Comparison of ENCODE assay signal across 2 cellular contexts in the genomic region with DNA sequence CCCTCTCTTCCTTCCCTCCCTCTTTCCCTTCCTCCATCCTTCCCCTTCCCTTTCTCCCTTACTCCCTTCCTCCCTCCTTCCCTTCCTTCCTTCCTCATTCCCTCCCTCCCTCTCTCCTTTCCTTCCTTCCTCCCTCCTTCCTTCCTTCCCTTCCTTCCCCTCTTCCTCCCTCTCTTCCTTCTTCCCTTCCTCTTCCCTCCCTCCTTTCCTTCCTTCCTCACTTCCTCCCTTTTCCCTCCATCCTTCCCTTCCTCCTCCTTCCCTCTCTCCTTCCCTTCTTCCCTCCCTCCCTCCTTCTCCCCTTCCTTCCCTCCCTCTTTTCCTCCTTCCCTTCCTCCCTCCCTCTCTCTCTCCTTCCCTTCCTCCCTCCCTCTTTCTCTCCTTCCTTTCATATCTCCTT.
TF ChIP-seq lines count a peak whose summit lies in the region.

No MANE protein-coding gene starts in this region.

TF ChIP-seq in HepG2, 621 proteins besides CTCF, POLR2A, EP300 and RAD21:
- TF ChIP-seq TP53 (CRISPR knock-in tag; conservative IDR thresholded peaks at IDR 0.05), result no peak
- TF ChIP-seq ATM (IDR thresholded peaks at IDR 0.05; ENCODE audit: borderline replicate concordance), result 0 out of 2 replicates have a peak, but pooled peaks have one; percentile 38
- TF ChIP-seq, protein P1, sequence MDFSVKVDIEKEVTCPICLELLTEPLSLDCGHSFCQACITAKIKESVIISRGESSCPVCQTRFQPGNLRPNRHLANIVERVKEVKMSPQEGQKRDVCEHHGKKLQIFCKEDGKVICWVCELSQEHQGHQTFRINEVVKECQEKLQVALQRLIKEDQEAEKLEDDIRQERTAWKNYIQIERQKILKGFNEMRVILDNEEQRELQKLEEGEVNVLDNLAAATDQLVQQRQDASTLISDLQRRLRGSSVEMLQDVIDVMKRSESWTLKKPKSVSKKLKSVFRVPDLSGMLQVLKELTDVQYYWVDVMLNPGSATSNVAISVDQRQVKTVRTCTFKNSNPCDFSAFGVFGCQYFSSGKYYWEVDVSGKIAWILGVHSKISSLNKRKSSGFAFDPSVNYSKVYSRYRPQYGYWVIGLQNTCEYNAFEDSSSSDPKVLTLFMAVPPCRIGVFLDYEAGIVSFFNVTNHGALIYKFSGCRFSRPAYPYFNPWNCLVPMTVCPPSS (IDR thresholded peaks at IDR 0.05), result 0 out of 2 replicates have a peak, but pooled peaks have one; percentile 33
- TF ChIP-seq HNRNPK (IDR thresholded peaks at IDR 0.05; ENCODE audit: low read depth, low read length, poor library complexity, severe bottlenecking), result peak; percentile 44
- TF ChIP-seq FOXA1 (IDR thresholded peaks at IDR 0.05), result 0 out of 2 replicates have a peak, but pooled peaks have one; percentile 29
- TF ChIP-seq FOXA1 (CRISPR knock-in tag; IDR thresholded peaks at IDR 0.05), result no peak

TF ChIP-seq in K562, 482 proteins besides CTCF, POLR2A, EP300 and RAD21:
- TF ChIP-seq, protein P2, sequence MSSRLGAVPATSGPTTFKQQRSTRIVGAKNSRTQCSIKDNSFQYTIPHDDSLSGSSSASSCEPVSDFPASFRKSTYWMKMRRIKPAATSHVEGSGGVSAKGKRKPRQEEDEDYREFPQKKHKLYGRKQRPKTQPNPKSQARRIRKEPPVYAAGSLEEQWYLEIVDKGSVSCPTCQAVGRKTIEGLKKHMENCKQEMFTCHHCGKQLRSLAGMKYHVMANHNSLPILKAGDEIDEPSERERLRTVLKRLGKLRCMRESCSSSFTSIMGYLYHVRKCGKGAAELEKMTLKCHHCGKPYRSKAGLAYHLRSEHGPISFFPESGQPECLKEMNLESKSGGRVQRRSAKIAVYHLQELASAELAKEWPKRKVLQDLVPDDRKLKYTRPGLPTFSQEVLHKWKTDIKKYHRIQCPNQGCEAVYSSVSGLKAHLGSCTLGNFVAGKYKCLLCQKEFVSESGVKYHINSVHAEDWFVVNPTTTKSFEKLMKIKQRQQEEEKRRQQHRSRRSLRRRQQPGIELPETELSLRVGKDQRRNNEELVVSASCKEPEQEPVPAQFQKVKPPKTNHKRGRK (tag; IDR thresholded peaks at IDR 0.05), result 0 out of 2 replicates have a peak, but pooled peaks have one; percentile 21
- no peak for TF ChIP-seq THRAP3 (IDR thresholded peaks at IDR 0.05; ENCODE audit: borderline replicate concordance)
